In the genomic region with DNA sequence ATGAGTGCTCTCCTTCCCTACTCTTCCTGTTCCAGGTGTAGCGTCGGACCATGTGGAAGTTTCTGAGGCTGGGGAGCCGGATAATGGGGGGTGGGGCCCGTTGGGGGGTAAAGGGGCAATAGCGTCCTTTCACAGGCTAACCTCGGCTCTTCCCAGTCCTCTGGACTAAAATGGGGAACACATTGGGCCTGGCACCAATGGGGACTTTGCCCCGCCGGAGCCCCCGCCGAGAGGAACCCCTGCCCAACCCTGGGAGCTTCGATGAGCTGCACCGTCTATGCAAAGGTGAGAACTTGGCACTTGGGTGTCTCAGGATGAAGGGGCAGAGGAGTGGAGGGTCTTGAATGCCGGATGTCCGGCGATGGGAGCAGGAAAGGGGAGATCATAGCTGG, we compare ENCODE assay signal across 8 cellular contexts. TPM values are rescaled to one million over a fixed set of nuclear protein-coding genes. Genes with fewer than 3 reads are reported as not detected.
DNase-seq lines count a peak whose midpoint lies in the region; ATAC-seq and TF ChIP-seq lines count a peak whose summit lies in the region.

No MANE protein-coding gene starts in this region.

- H3K4me3 ChIP-seq in NT2/D1 (ENCODE audit: insufficient read length, low read depth) (peak overlapping the region; percentile 79), endocrine pancreas (ENCODE audit: control insufficient read depth, insufficient read depth, low read length) (no peak overlapping the region), neutrophil (ENCODE audit: low read depth in 1 of 2, low read length in 1 of 2) (peak overlapping the region; percentile 46 to 55)

- H3K27me3 ChIP-seq in NT2/D1 (ENCODE audit: insufficient read depth, insufficient read length) (no peaks in the 10 kb centered on the region), endocrine pancreas (ENCODE audit: control insufficient read depth, insufficient read depth, low read length) (no peaks in the 10 kb centered on the region), neutrophil (no peaks in the 10 kb centered on the region)

- H3K4me1 ChIP-seq in NT2/D1 (ENCODE audit: insufficient read depth, insufficient read length) (peaks cover 16% of the 10 kb centered on the region), endocrine pancreas (ENCODE audit: control insufficient read depth, insufficient read depth, low read length) (no peaks in the 10 kb centered on the region), neutrophil (ENCODE audit: control insufficient read depth in 1 of 2, insufficient read depth in 1 of 2, low read depth in 1 of 2, low read length in 1 of 2) (peaks cover 35 to 42% of the 10 kb centered on the region in 2 experiments)

- peak overlapping the region; percentile 81 for H3K9ac ChIP-seq in NT2/D1 (ENCODE audit: insufficient read length, low read depth)
- peak overlapping the region; percentile 48 for H3K9ac ChIP-seq in endocrine pancreas (ENCODE audit: control insufficient read depth, insufficient read depth, low read length)

- TF ChIP-seq CTCF in neutrophil (IDR thresholded peaks at IDR 0.05) = no peak

- no peak for ATAC-seq in GM18502 (IDR thresholded peaks at IDR 0.05; ENCODE audit: poor library complexity, unreplicated experiment)

- H3K9me3 ChIP-seq in NT2/D1 (ENCODE audit: insufficient read depth, low read length) (no peaks in the 10 kb centered on the region), endocrine pancreas (ENCODE audit: control insufficient read depth, low read length) (no peaks in the 10 kb centered on the region), neutrophil (no peaks in the 10 kb centered on the region)

- H3K27ac ChIP-seq in neutrophil = peak overlapping the region; percentile 85

- peaks cover 30% of the 10 kb centered on the region for H3K36me3 ChIP-seq in NT2/D1 (ENCODE audit: insufficient read depth, insufficient read length, low read length)
- H3K36me3 ChIP-seq in endocrine pancreas (ENCODE audit: control insufficient read depth, insufficient read depth, low read length) = no peaks in the 10 kb centered on the region
- H3K36me3 ChIP-seq in neutrophil = peaks cover 27% of the 10 kb centered on the region

- DNase-seq in Daoy (ENCODE audit: low read depth) (peak; percentile 27), NT2/D1 (ENCODE audit: low read depth, low spot score) (no peak), NCI-H2171 treated with DMSO at 0.1 percent for 48 hours (lab: John Stamatoyannopoulos, UW) (no peak), midbrain (lab: John Stamatoyannopoulos, UW) (no peak), NCI-H1930 (lab: John Stamatoyannopoulos, UW) (no peak)

RNA-seq across cellular contexts. Expression of a gene that starts 0.5 kb away (rescaled TPM):
- 11.8 and 13.6 TPM in 2 replicates for total RNA-seq in Daoy (2014; rRNA removed; shearing (Covaris generic))

RNA-seq across cellular contexts. Expression of a gene that starts 2.9 kb away (rescaled TPM):
- total RNA-seq in Daoy (2014; rRNA removed; shearing (Covaris generic)) = not detected in 2 replicates

RNA-seq across cellular contexts. Expression of a gene that starts 11.2 kb away (rescaled TPM):
- 1.5 TPM in 1 of 2 replicates, not detected in the other for total RNA-seq in Daoy (2014; rRNA removed; shearing (Covaris generic))

RNA-seq across cellular contexts. Expression of a gene that starts 11.7 kb away (rescaled TPM):
- not detected in 2 replicates for total RNA-seq in Daoy (2014; rRNA removed; shearing (Covaris generic))

RNA-seq across cellular contexts. Expression of a gene that starts 24.1 kb away (rescaled TPM):
- 157 and 168 TPM in 2 replicates for total RNA-seq in Daoy (2014; rRNA removed; shearing (Covaris generic))
